10 cellular contexts compared by ENCODE assay signal in the genomic region with DNA sequence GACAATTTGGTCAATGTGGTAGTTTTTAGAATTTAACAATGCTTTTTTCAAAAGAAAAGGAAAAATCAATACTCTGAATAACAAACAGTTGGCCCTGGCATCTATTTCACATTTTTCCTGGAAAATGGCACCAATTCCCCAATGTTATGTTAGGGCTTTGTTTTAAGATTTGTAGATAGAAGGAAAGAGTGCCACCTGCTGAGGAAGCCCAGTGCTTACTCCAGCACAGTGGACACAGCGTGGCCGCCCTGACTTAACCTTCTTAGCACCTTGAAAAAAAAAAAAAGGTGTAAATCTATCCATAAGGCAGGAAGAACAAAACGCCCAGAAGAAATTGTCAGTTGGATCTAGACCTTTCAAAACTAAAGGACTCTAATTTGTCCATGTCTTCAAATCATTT.
DNase-seq lines count a peak whose midpoint lies in the region; ATAC-seq, FAIRE-seq and TF ChIP-seq lines count a peak whose summit lies in the region.
"Had no signal": no experiment of that assay in that cellular context is flagged by ENCODE, and none has a peak within 500 bp of the region (broad histone marks: within the 10 kb centered on the region; RNA-seq: fewer than 3 reads in every experiment).

No MANE protein-coding gene starts in this region.

- H3K27me3 ChIP-seq in mammary epithelial cell (ENCODE audit: insufficient read depth, low read length), result no peaks in the 10 kb centered on the region
- no peaks in the 10 kb centered on the region for H3K27me3 ChIP-seq in aorta (ENCODE audit: control insufficient read depth in 1 of 2, insufficient read depth in 2 of 2, low read length in 1 of 2)

- H2AFZ ChIP-seq in mammary epithelial cell (ENCODE audit: low read depth, low read length), result no peak overlapping the region

- dilution Hi-C loops in mammary epithelial cell (cut with HindIII; ENCODE audit: low sequenced_read_pairs), result no loop called here

- H3K36me3 ChIP-seq in mammary epithelial cell (ENCODE audit: insufficient read depth, low read length) (no peaks in the 10 kb centered on the region), kidney (ENCODE audit: control insufficient read depth in 1 of 2, insufficient read depth in 2 of 2, low read length in 2 of 2) (no peaks in the 10 kb centered on the region), aorta (ENCODE audit: control insufficient read depth in 1 of 2, insufficient read depth in 2 of 2, low read length in 1 of 2) (no peaks in the 10 kb centered on the region)

- no peaks in the 10 kb centered on the region for H3K27me3 Mint-ChIP-seq in MCF 10A (ENCODE audit: insufficient read depth, unreplicated experiment)
- no peaks in the 10 kb centered on the region for H3K27me3 Mint-ChIP-seq in type B pancreatic cell
- H3K27me3 Mint-ChIP-seq: IgD-negative memory B cell had no signal

- H3K4me3 Mint-ChIP-seq in MCF 10A (ENCODE audit: unreplicated experiment), result no peak overlapping the region
- no peak overlapping the region for H3K4me3 Mint-ChIP-seq in type B pancreatic cell
- H3K4me3 Mint-ChIP-seq: IgD-negative memory B cell had no signal

- WGBS in mammary epithelial cell (ENCODE audit: low coverage, missing lambda C conversion rate), result 5% methylated on average over 3 of the region's 3 CpGs
- 54 to 63% methylated on average over 3 of the region's 3 CpGs for whole genome bisulfite sequencing in aorta, 2 donors

- ATAC-seq in aorta (ENCODE audit: low FRiP score) (no peak), GM21367 (IDR thresholded peaks at IDR 0.05; ENCODE audit: unreplicated experiment) (no peak)

- H3K9ac ChIP-seq in mammary epithelial cell (ENCODE audit: insufficient read depth, low read length) (no peak overlapping the region), kidney (ENCODE audit: low read length in 2 of 2) (no peak overlapping the region)

- H3K4me1 Mint-ChIP-seq in MCF 10A (ENCODE audit: insufficient read depth, unreplicated experiment), result no peaks in the 10 kb centered on the region
- H3K4me1 Mint-ChIP-seq in type B pancreatic cell (ENCODE audit: unreplicated experiment), result peaks cover 5% of the 10 kb centered on the region
- H3K4me1 Mint-ChIP-seq: IgD-negative memory B cell had no signal

- H3K9me3 Mint-ChIP-seq in MCF 10A (ENCODE audit: unreplicated experiment) (no peaks in the 10 kb centered on the region), type B pancreatic cell (peaks cover 4% of the 10 kb centered on the region)

- in situ Hi-C loops in mammary epithelial cell (cut with MboI; ENCODE audit: low sequenced_read_pairs in 2 of 2), result no loop called here
- in situ Hi-C loops in SK-MEL-5 (cut with HindIII; ENCODE audit: low pct_unique_long_range_greater_than_20kb, low sequenced_read_pairs), result no loop called here

- H3K4me1 ChIP-seq in mammary epithelial cell (ENCODE audit: insufficient read depth, low read length), result no peaks in the 10 kb centered on the region
- H3K4me1 ChIP-seq in kidney (ENCODE audit: control insufficient read depth in 1 of 2, insufficient read depth in 1 of 2, low read depth in 1 of 2, low read length in 2 of 2), result no peaks in the 10 kb centered on the region
- no peaks in the 10 kb centered on the region for H3K4me1 ChIP-seq in aorta (ENCODE audit: control insufficient read depth in 1 of 2, insufficient read depth in 2 of 2, low read length in 2 of 2)

- intact Hi-C loops in MCF 10A (cut with micrococcal nuclease) (loop anchor here (1.0 to 10.0 kb wide), 3 partner anchors 713 to 937 kb away; no protein-coding TSS in a partner anchor), mammary epithelial cell (cut with micrococcal nuclease) (no loop called here), kidney (cut with DNase I) (no loop called here), aorta (cut with DNase I) (no loop called here)

- H3K4me3 ChIP-seq in mammary epithelial cell (replicated peaks in 1 of 3; ENCODE audit: insufficient read depth in 1 of 3, low read depth in 2 of 3, low read length in 3 of 3) (no peak overlapping the region), kidney (ENCODE audit: low read length in 2 of 2) (no peak overlapping the region), aorta (ENCODE audit: low read length in 2 of 2) (no peak overlapping the region)

- no peaks in the 10 kb centered on the region for H3K79me2 ChIP-seq in mammary epithelial cell (ENCODE audit: insufficient read depth, low read length)

- H3K4me2 ChIP-seq in mammary epithelial cell (ENCODE audit: insufficient read depth, low read depth, low read length), result no peak overlapping the region

- BruUV-seq in MCF 10A (replicated peaks; lab: Mats Ljungman, UMichigan) (no TSS peak), mammary epithelial cell (replicated peaks; lab: Mats Ljungman, UMichigan) (no TSS peak)

- FAIRE-seq in kidney (lab: Jason Lieb, UNC), result no peak

- DNase-seq in MCF 10A (ENCODE audit: unreplicated experiment), result peak; percentile 22
- no peak for DNase-seq in mammary epithelial cell
- DNase-seq in SK-MEL-5 (ENCODE audit: low read depth, low spot score), result peak; percentile 47
- DNase-seq in kidney, result no peak
- no peak for DNase-seq in type B pancreatic cell (ENCODE audit: extremely low spot score, unreplicated experiment)
- DNase-seq in DMS 273 treated with DMSO at 0.1 percent for 48 hours (lab: John Stamatoyannopoulos, UW), result no peak
- DNase-seq in aorta, result no peak
- DNase-seq: activated effector memory CD4-positive, alpha-beta T cell treated with anti-CD3 and anti-CD28 coated beads, Interleukin-2, amount 50 U/mL, for 16 hours had no signal

- CTCF ChIA-PET in MCF 10A (lab: Yijun Ruan, JAX) (interaction anchor here (0.6 to 2.7 kb wide), 14 partner anchors 9 to 1118 kb away, joined by 3 to 15 read pairs (median 4); no protein-coding TSS in a partner anchor), mammary epithelial cell (lab: Charles Lee; ENCODE audit: low non-redundant PET) (no interaction called here)

- H3K9me3 ChIP-seq in mammary epithelial cell (replicated peaks; ENCODE audit: insufficient read depth, low read length) (peaks cover 10% of the 10 kb centered on the region), kidney (ENCODE audit: control insufficient read depth in 1 of 2, low read length in 2 of 2) (no peaks in the 10 kb centered on the region), aorta (ENCODE audit: control insufficient read depth, low read length) (no peaks in the 10 kb centered on the region)

- no peak overlapping the region for H3K27ac ChIP-seq in mammary epithelial cell (ENCODE audit: insufficient read depth, low read depth, low read length)
- H3K27ac ChIP-seq in kidney (ENCODE audit: low read depth in 2 of 2, low read length in 2 of 2), result no peak overlapping the region
- no peak overlapping the region for H3K27ac ChIP-seq in aorta (ENCODE audit: low read depth in 1 of 2, low read length in 2 of 2)

- no peak overlapping the region for H3K27ac Mint-ChIP-seq in MCF 10A (ENCODE audit: low read depth, unreplicated experiment)
- H3K27ac Mint-ChIP-seq in type B pancreatic cell, result no peak overlapping the region
- H3K27ac Mint-ChIP-seq: IgD-negative memory B cell had no signal

- TF ChIP-seq CTCF in MCF 10A (IDR thresholded peaks at IDR 0.05; ENCODE audit: unreplicated experiment), result peak; percentile 36
- peak in 1 of 2 donors; percentile 8 for TF ChIP-seq CTCF in mammary epithelial cell (conservative IDR thresholded peaks at IDR 0.05 in 1 of 2, IDR thresholded peaks at IDR 0.05 in 1 of 2; ENCODE audit: extremely low read depth in 1 of 2, insufficient read depth in 1 of 2, low read depth in 1 of 2, low read length in 2 of 2)
- peak; percentile 22 for TF ChIP-seq CTCF in kidney (IDR thresholded peaks at IDR 0.05; ENCODE audit: borderline replicate concordance, extremely low read depth, insufficient read depth)
- peak; percentile 55 for TF ChIP-seq CTCF in type B pancreatic cell (conservative IDR thresholded peaks at IDR 0.05)

- H3K36me3 Mint-ChIP-seq in MCF 10A (ENCODE audit: insufficient read depth, unreplicated experiment) (no peaks in the 10 kb centered on the region), type B pancreatic cell (no peaks in the 10 kb centered on the region)
- H3K36me3 Mint-ChIP-seq: IgD-negative memory B cell had no signal

- no peaks in the 10 kb centered on the region for H4K20me1 ChIP-seq in mammary epithelial cell (ENCODE audit: insufficient read depth, low read length)

- POLR2A ChIA-PET in MCF 10A (lab: Yijun Ruan, JAX), result interaction anchor here (0.6 to 0.7 kb wide), 3 partner anchors 59 to 280 kb away, joined by 3 read pairs; no protein-coding TSS in a partner anchor

Comparison
In these comparisons a context has a peak if more than half of its experiments do, and no peak if none do; other contexts are left out.
1. DNase-seq: peak in MCF 10A (single experiment) and SK-MEL-5 (single experiment); none in mammary epithelial cell (single experiment), kidney (single experiment), type B pancreatic cell (single experiment), DMS 273 treated with DMSO at 0.1 percent for 48 hours (single experiment) and aorta (0 of 2).